Comparison of ENCODE assay signal across 2 cellular contexts in the genomic region with DNA sequence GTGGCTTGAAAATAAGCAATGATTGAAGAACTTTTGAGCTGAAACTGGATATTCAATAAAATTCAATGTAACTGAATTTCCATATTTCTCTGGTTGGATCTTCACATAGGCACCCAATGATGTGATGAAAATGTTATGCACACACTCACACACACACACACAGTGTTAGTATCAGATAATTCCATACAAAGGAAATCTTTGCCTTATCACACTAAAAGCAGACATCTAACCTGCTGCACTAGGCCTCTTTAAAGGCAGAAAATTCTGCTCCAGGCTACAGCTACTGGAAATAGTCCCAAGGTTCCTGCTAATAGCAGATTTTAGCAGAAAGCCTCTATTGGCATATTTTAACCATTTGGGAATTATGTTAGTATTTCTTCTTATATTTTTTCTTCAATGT.
TF ChIP-seq lines count a peak whose summit lies in the region.

No MANE protein-coding gene starts in this region.

TF ChIP-seq in SK-N-SH, 30 proteins besides CTCF, POLR2A, EP300 and RAD21:
- TF ChIP-seq REST (IDR thresholded peaks at IDR 0.05; ENCODE audit: low read depth, low read length) (no peak), SIN3A (IDR thresholded peaks at IDR 0.05; ENCODE audit: borderline replicate concordance, low read depth, low read length) (no peak), SMC3 (IDR thresholded peaks at IDR 0.05; ENCODE audit: low read depth, low read length) (no peak; the same call in 1 of the 2 replicates), FOSL2 (IDR thresholded peaks at IDR 0.05; ENCODE audit: borderline replicate concordance, low read depth) (no peak), YY1 (IDR thresholded peaks at IDR 0.05; ENCODE audit: low read depth) (no peak), RCOR1 (IDR thresholded peaks at IDR 0.05; ENCODE audit: low read length) (peak; percentile 44; the same call in 1 of the 2 replicates), JUND (IDR thresholded peaks at IDR 0.05) (no peak), GABPA (IDR thresholded peaks at IDR 0.05; ENCODE audit: low read depth) (no peak), ELF1 (IDR thresholded peaks at IDR 0.05) (no peak), CHD2 (IDR thresholded peaks at IDR 0.05; ENCODE audit: low read length, partially characterized antibody) (peak; percentile 53), MEF2A (IDR thresholded peaks at IDR 0.05; ENCODE audit: borderline replicate concordance, low read depth) (no peak), FOXJ3 (CRISPR knock-in tag; IDR thresholded peaks at IDR 0.05) (no peak), GATA2 (CRISPR knock-in tag; IDR thresholded peaks at IDR 0.05) (peak; percentile 93)
- TF ChIP-seq, protein P1, sequence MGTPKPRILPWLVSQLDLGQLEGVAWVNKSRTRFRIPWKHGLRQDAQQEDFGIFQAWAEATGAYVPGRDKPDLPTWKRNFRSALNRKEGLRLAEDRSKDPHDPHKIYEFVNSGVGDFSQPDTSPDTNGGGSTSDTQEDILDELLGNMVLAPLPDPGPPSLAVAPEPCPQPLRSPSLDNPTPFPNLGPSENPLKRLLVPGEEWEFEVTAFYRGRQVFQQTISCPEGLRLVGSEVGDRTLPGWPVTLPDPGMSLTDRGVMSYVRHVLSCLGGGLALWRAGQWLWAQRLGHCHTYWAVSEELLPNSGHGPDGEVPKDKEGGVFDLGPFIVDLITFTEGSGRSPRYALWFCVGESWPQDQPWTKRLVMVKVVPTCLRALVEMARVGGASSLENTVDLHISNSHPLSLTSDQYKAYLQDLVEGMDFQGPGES (IDR thresholded peaks at IDR 0.05; ENCODE audit: low read depth, low read length) = no peak
- TF ChIP-seq, protein P2, sequence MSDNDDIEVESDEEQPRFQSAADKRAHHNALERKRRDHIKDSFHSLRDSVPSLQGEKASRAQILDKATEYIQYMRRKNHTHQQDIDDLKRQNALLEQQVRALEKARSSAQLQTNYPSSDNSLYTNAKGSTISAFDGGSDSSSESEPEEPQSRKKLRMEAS (IDR thresholded peaks at IDR 0.05; ENCODE audit: low read depth) = no peak

TF ChIP-seq in SK-N-SH treated with all-trans-retinoic acid at 6 μM for 48 hours, 23 proteins besides CTCF, POLR2A, EP300 and RAD21 (continued from another document):
- TF ChIP-seq GLIS3 (CRISPR knock-in tag; IDR thresholded peaks at IDR 0.05) = no peak
- TF ChIP-seq, protein P3, sequence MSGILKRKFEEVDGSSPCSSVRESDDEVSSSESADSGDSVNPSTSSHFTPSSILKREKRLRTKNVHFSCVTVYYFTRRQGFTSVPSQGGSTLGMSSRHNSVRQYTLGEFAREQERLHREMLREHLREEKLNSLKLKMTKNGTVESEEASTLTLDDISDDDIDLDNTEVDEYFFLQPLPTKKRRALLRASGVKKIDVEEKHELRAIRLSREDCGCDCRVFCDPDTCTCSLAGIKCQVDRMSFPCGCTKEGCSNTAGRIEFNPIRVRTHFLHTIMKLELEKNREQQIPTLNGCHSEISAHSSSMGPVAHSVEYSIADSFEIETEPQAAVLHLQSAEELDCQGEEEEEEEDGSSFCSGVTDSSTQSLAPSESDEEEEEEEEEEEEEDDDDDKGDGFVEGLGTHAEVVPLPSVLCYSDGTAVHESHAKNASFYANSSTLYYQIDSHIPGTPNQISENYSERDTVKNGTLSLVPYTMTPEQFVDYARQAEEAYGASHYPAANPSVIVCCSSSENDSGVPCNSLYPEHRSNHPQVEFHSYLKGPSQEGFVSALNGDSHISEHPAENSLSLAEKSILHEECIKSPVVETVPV (CRISPR knock-in tag; IDR thresholded peaks at IDR 0.05) = no peak
- no peak for TF ChIP-seq ISL1 (CRISPR knock-in tag; IDR thresholded peaks at IDR 0.05)
- TF ChIP-seq ZNF8 (CRISPR knock-in tag; IDR thresholded peaks at IDR 0.05) = no peak
- TF ChIP-seq CSDC2 (CRISPR knock-in tag; IDR thresholded peaks at IDR 0.05) = no peak
- no peak for TF ChIP-seq CREB5 (CRISPR knock-in tag; IDR thresholded peaks at IDR 0.05; ENCODE audit: low read depth)
- TF ChIP-seq, protein P4, sequence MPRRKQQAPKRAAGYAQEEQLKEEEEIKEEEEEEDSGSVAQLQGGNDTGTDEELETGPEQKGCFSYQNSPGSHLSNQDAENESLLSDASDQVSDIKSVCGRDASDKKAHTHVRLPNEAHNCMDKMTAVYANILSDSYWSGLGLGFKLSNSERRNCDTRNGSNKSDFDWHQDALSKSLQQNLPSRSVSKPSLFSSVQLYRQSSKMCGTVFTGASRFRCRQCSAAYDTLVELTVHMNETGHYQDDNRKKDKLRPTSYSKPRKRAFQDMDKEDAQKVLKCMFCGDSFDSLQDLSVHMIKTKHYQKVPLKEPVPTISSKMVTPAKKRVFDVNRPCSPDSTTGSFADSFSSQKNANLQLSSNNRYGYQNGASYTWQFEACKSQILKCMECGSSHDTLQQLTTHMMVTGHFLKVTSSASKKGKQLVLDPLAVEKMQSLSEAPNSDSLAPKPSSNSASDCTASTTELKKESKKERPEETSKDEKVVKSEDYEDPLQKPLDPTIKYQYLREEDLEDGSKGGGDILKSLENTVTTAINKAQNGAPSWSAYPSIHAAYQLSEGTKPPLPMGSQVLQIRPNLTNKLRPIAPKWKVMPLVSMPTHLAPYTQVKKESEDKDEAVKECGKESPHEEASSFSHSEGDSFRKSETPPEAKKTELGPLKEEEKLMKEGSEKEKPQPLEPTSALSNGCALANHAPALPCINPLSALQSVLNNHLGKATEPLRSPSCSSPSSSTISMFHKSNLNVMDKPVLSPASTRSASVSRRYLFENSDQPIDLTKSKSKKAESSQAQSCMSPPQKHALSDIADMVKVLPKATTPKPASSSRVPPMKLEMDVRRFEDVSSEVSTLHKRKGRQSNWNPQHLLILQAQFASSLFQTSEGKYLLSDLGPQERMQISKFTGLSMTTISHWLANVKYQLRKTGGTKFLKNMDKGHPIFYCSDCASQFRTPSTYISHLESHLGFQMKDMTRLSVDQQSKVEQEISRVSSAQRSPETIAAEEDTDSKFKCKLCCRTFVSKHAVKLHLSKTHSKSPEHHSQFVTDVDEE (CRISPR knock-in tag; IDR thresholded peaks at IDR 0.05) = no peak
- no peak for TF ChIP-seq ZNF565 (CRISPR knock-in tag; conservative IDR thresholded peaks at IDR 0.05; ENCODE audit: low read depth)
- TF ChIP-seq ZNF70 (CRISPR knock-in tag; IDR thresholded peaks at IDR 0.05) = no peak
